11 cellular contexts compared by ENCODE assay signal in the genomic region with DNA sequence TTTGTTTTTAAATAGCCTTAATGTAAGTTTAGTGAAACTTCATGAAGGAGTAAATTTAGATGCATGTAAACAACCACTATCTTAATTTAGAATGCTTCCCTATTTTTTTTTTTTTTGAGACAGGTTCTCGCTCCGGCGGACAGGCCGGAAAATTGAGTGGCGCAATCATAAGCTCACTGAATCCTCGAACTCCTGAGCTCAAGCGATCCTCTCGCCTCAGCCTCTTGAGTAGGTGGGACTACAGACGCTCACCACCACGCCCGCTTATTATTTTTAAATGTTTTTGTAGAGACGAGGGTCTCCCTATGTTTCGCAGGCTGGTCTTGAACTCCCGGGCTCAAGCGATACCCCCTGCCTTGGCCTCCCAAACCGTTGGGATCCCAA. TPM values are rescaled to one million over a fixed set of nuclear protein-coding genes. Genes with fewer than 3 reads are reported as not detected.
DNase-seq lines count a peak whose midpoint lies in the region; ATAC-seq and TF ChIP-seq lines count a peak whose summit lies in the region.
"Had no signal": no experiment of that assay in that cellular context is flagged by ENCODE, and none has a peak within 500 bp of the region (broad histone marks: within the 10 kb centered on the region; RNA-seq: fewer than 3 reads in every experiment).

No MANE protein-coding gene starts in this region.

- peaks cover 14% of the 10 kb centered on the region for H3K4me1 Mint-ChIP-seq in activated T-helper 17 cell treated with anti-CD3 and anti-CD28 coated beads, Interleukin-2, amount 50 U/mL, for 72 hours
- H3K4me1 Mint-ChIP-seq in nephron progenitor cell, result peaks cover 33% of the 10 kb centered on the region

- no peak for TF ChIP-seq RAD21 in SK-N-SH (IDR thresholded peaks at IDR 0.05; ENCODE audit: low read length)

- no peak for DNase-seq in SK-N-SH
- peak; percentile 62 for DNase-seq in KBM-7
- no peak for DNase-seq in nephron progenitor cell
- DNase-seq in HK-2 (ENCODE audit: unreplicated experiment), result no peak
- DNase-seq in SKM-1 treated with dmso at 0.1 percent for 144 hours (lab: John Stamatoyannopoulos, UW; ENCODE audit: unreplicated experiment), result no peak
- no peak for DNase-seq in nucleus accumbens (lab: John Stamatoyannopoulos, UW)
- DNase-seq: NCI-H774 had no signal

- H3K27me3 ChIP-seq in SK-N-SH (ENCODE audit: insufficient read depth), result no peaks in the 10 kb centered on the region
- H3K27me3 ChIP-seq: MG63 had no signal

- H3K27me3 Mint-ChIP-seq in activated T-helper 17 cell treated with anti-CD3 and anti-CD28 coated beads, Interleukin-2, amount 50 U/mL, for 72 hours, result no peaks in the 10 kb centered on the region
- peaks cover 3% of the 10 kb centered on the region for H3K27me3 Mint-ChIP-seq in nephron progenitor cell (ENCODE audit: low read depth, poor library complexity)

- peaks cover 5% of the 10 kb centered on the region for H3F3A ChIP-seq in SK-N-SH (replicated peaks; ENCODE audit: insufficient read depth)

- peaks cover 21% of the 10 kb centered on the region; the same call in 1 of the 2 replicates for H3K79me2 ChIP-seq in SK-N-SH (ENCODE audit: insufficient read depth)

- no peak for TF ChIP-seq CTCF in SK-N-SH (IDR thresholded peaks at IDR 0.05)
- no peak for TF ChIP-seq CTCF in nephron progenitor cell (IDR thresholded peaks at IDR 0.05)

- no peak for ATAC-seq in SK-N-SH treated with all-trans-retinoic acid at 6 μM for 48 hours
- no peak for ATAC-seq in activated T-helper 17 cell treated with anti-CD3 and anti-CD28 coated beads, Interleukin-2, amount 50 U/mL, for 72 hours (replicated peaks)

- no peak overlapping the region; a peak in 1 of 4 replicates for H3K4me3 ChIP-seq in SK-N-SH (ENCODE audit: low read depth in 2 of 2, low read length in 1 of 2)

- H3K9me3 Mint-ChIP-seq in activated T-helper 17 cell treated with anti-CD3 and anti-CD28 coated beads, Interleukin-2, amount 50 U/mL, for 72 hours, result no peaks in the 10 kb centered on the region
- H3K9me3 Mint-ChIP-seq in nephron progenitor cell, result peaks cover 13% of the 10 kb centered on the region

- WGBS in SK-N-SH (ENCODE audit: low lambda C conversion rate), result 93% methylated on average over 16 of the region's 16 CpGs

- peak overlapping the region; percentile 91 for H3K4me3 Mint-ChIP-seq in activated T-helper 17 cell treated with anti-CD3 and anti-CD28 coated beads, Interleukin-2, amount 50 U/mL, for 72 hours
- peak overlapping the region; percentile 89 for H3K4me3 Mint-ChIP-seq in nephron progenitor cell

- H3K9me2 ChIP-seq in SK-N-SH, result no peaks in the 10 kb centered on the region

- in situ Hi-C loops in KBM-7 (cut with MboI; ENCODE audit: low pct_unique_long_range_greater_than_20kb, low sequenced_read_pairs), result no loop called here

- CTCF ChIA-PET in SK-N-SH (lab: Yijun Ruan, JAX), result no interaction called here

- H3K36me3 ChIP-seq in SK-N-SH (replicated peaks in 1 of 2; ENCODE audit: control insufficient read depth in 1 of 2, insufficient read depth in 2 of 2, low read length in 1 of 2), result peaks cover 4 to 5% of the 10 kb centered on the region in 2 experiments

- no peak for TF ChIP-seq EP300 in SK-N-SH (IDR thresholded peaks at IDR 0.05; ENCODE audit: borderline replicate concordance in 1 of 2, low read depth in 1 of 2, low read length in 1 of 2)

- no peaks in the 10 kb centered on the region for H3K9me3 ChIP-seq in SK-N-SH
- H3K9me3 ChIP-seq: MG63 had no signal

- H3K4me1 ChIP-seq in SK-N-SH (ENCODE audit: control insufficient read depth in 1 of 2, insufficient read depth in 2 of 2, low read depth in 1 of 2, low read length in 1 of 2), result peaks cover 0 to 11% of the 10 kb centered on the region in 2 experiments; a peak in 2 of 4 replicates

- H3K4me2 ChIP-seq in SK-N-SH, result peak overlapping the region; percentile 89; the same call in 1 of the 2 replicates

- POLR2A ChIA-PET in SK-N-SH (lab: Yijun Ruan, JAX), result no interaction called here

- H3K36me3 Mint-ChIP-seq in activated T-helper 17 cell treated with anti-CD3 and anti-CD28 coated beads, Interleukin-2, amount 50 U/mL, for 72 hours (ENCODE audit: low read depth), result peaks cover 38% of the 10 kb centered on the region
- H3K36me3 Mint-ChIP-seq in nephron progenitor cell (ENCODE audit: low read depth), result peaks cover 24% of the 10 kb centered on the region

- H3K27ac Mint-ChIP-seq in activated T-helper 17 cell treated with anti-CD3 and anti-CD28 coated beads, Interleukin-2, amount 50 U/mL, for 72 hours, result no peak overlapping the region
- no peak overlapping the region for H3K27ac Mint-ChIP-seq in nephron progenitor cell

- H4K20me1 ChIP-seq in SK-N-SH (ENCODE audit: insufficient read depth), result no peaks in the 10 kb centered on the region

- H2AFZ ChIP-seq in SK-N-SH (ENCODE audit: low read depth), result peak overlapping the region; percentile 91; the same call in 1 of the 2 replicates

- no peak overlapping the region for H3K9ac ChIP-seq in SK-N-SH

- H3K27ac ChIP-seq in SK-N-SH (ENCODE audit: low read depth in 2 of 2, low read length in 1 of 2), result no peak overlapping the region
- H3K27ac ChIP-seq: 22Rv1 had no signal

TF ChIP-seq in SK-N-SH, 30 proteins besides CTCF, POLR2A, EP300 and RAD21:
- TF ChIP-seq FOSL2 (IDR thresholded peaks at IDR 0.05; ENCODE audit: borderline replicate concordance, low read depth) (no peak), RFX5 (IDR thresholded peaks at IDR 0.05; ENCODE audit: low read length) (no peak), GATA2 (CRISPR knock-in tag; IDR thresholded peaks at IDR 0.05) (no peak)

TF ChIP-seq in SK-N-SH treated with all-trans-retinoic acid at 6 μM for 48 hours, 23 proteins besides CTCF, POLR2A, EP300 and RAD21 (continues in another document):
- TF ChIP-seq, protein P1, sequence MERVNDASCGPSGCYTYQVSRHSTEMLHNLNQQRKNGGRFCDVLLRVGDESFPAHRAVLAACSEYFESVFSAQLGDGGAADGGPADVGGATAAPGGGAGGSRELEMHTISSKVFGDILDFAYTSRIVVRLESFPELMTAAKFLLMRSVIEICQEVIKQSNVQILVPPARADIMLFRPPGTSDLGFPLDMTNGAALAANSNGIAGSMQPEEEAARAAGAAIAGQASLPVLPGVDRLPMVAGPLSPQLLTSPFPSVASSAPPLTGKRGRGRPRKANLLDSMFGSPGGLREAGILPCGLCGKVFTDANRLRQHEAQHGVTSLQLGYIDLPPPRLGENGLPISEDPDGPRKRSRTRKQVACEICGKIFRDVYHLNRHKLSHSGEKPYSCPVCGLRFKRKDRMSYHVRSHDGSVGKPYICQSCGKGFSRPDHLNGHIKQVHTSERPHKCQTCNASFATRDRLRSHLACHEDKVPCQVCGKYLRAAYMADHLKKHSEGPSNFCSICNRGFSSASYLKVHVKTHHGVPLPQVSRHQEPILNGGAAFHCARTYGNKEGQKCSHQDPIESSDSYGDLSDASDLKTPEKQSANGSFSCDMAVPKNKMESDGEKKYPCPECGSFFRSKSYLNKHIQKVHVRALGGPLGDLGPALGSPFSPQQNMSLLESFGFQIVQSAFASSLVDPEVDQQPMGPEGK (CRISPR knock-in tag; IDR thresholded peaks at IDR 0.05; ENCODE audit: borderline replicate concordance), result no peak
- TF ChIP-seq BACH2 (CRISPR knock-in tag; IDR thresholded peaks at IDR 0.05; ENCODE audit: borderline replicate concordance), result no peak
- no peak for TF ChIP-seq ZNF565 (CRISPR knock-in tag; conservative IDR thresholded peaks at IDR 0.05; ENCODE audit: low read depth)
- no peak for TF ChIP-seq RARB (CRISPR knock-in tag; IDR thresholded peaks at IDR 0.05)
- TF ChIP-seq CSDC2 (CRISPR knock-in tag; IDR thresholded peaks at IDR 0.05), result no peak
- no peak for TF ChIP-seq ZNF70 (CRISPR knock-in tag; IDR thresholded peaks at IDR 0.05)
- no peak for TF ChIP-seq ARNTL (CRISPR knock-in tag; IDR thresholded peaks at IDR 0.05; ENCODE audit: borderline replicate concordance, low read depth)
- TF ChIP-seq, protein P2, sequence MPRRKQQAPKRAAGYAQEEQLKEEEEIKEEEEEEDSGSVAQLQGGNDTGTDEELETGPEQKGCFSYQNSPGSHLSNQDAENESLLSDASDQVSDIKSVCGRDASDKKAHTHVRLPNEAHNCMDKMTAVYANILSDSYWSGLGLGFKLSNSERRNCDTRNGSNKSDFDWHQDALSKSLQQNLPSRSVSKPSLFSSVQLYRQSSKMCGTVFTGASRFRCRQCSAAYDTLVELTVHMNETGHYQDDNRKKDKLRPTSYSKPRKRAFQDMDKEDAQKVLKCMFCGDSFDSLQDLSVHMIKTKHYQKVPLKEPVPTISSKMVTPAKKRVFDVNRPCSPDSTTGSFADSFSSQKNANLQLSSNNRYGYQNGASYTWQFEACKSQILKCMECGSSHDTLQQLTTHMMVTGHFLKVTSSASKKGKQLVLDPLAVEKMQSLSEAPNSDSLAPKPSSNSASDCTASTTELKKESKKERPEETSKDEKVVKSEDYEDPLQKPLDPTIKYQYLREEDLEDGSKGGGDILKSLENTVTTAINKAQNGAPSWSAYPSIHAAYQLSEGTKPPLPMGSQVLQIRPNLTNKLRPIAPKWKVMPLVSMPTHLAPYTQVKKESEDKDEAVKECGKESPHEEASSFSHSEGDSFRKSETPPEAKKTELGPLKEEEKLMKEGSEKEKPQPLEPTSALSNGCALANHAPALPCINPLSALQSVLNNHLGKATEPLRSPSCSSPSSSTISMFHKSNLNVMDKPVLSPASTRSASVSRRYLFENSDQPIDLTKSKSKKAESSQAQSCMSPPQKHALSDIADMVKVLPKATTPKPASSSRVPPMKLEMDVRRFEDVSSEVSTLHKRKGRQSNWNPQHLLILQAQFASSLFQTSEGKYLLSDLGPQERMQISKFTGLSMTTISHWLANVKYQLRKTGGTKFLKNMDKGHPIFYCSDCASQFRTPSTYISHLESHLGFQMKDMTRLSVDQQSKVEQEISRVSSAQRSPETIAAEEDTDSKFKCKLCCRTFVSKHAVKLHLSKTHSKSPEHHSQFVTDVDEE (CRISPR knock-in tag; IDR thresholded peaks at IDR 0.05), result no peak

RNA-seq across cellular contexts. Expression of a gene that starts 1.6 kb away (rescaled TPM):
- 7.2 and 8.6 TPM in 2 replicates for polyA plus RNA-seq in SK-N-SH (2012; rRNA removed)
- 11.4 and 15.5 TPM in 2 replicates for polyA plus RNA-seq in SK-N-SH (2012; cell fraction: cytosol; rRNA removed)
- 3.5 and 4.7 TPM in 2 replicates for polyA plus RNA-seq in SK-N-SH (2012; cell fraction: nucleus; rRNA removed)
- total RNA-seq in activated T-helper 17 cell treated with anti-CD3 and anti-CD28 coated beads, Interleukin-2, amount 50 U/mL, for 72 hours, result 10 to 100 TPM; 20.0 to 26.3 TPM

RNA-seq across cellular contexts. Expression of a gene that starts 26.7 kb away (rescaled TPM):
- 10.2 and 12.4 TPM in 2 replicates for polyA plus RNA-seq in SK-N-SH (2012; rRNA removed)
- polyA plus RNA-seq in SK-N-SH (2012; cell fraction: cytosol; rRNA removed), result 14.2 and 14.6 TPM in 2 replicates
- polyA plus RNA-seq in SK-N-SH (2012; cell fraction: nucleus; rRNA removed), result 5.2 and 8.2 TPM in 2 replicates
- 1 to 10 TPM; 2.1 to 5.6 TPM for total RNA-seq in activated T-helper 17 cell treated with anti-CD3 and anti-CD28 coated beads, Interleukin-2, amount 50 U/mL, for 72 hours

RNA-seq across cellular contexts. Expression of a gene that starts 26.9 kb away (rescaled TPM):
- polyA plus RNA-seq in SK-N-SH (2012; rRNA removed), result 8.8 and 12.8 TPM in 2 replicates
- 12.7 and 14.6 TPM in 2 replicates for polyA plus RNA-seq in SK-N-SH (2012; cell fraction: cytosol; rRNA removed)
- 19.2 and 30.1 TPM in 2 replicates for polyA plus RNA-seq in SK-N-SH (2012; cell fraction: nucleus; rRNA removed)
- 10 to 100 TPM; 10.1 to 19.5 TPM for total RNA-seq in activated T-helper 17 cell treated with anti-CD3 and anti-CD28 coated beads, Interleukin-2, amount 50 U/mL, for 72 hours
